9 cellular contexts compared by ENCODE assay signal in the genomic region with DNA sequence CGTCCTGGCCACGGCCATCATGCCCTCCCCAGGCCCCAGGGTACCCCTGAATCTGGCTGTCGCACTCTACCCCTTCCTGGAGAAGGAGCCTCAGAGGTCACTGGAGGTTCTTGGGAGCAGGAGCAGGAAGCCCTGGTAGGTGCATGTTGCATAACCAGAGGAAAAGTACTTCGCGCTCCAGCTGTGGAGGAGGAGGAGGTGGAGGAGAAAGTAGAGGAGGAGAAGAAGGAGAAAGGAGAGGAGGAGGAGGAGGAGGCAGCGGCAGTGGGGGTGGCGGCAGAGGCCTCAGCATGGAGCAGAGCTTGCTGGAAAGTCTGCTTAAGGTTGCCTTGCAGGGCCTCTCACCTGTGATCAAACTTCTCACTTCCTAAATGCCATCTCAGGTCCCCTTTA.
DNase-seq lines count a peak whose midpoint lies in the region; ATAC-seq and TF ChIP-seq lines count a peak whose summit lies in the region.
"Had no signal": no experiment of that assay in that cellular context is flagged by ENCODE, and none has a peak within 500 bp of the region (broad histone marks: within the 10 kb centered on the region; RNA-seq: fewer than 3 reads in every experiment).

No MANE protein-coding gene starts in this region.

- intact Hi-C loops in CD4-positive, alpha-beta T cell (cut with DNase I, micrococcal nuclease) = no loop called here
- intact Hi-C loops in esophagus squamous epithelium (cut with DNase I) = loop anchor here (10.0 kb wide), 1 partner anchor 72 kb away; no protein-coding TSS in a partner anchor

- no peaks in the 10 kb centered on the region for H3K9me3 ChIP-seq in CD4-positive, alpha-beta T cell (ENCODE audit: control insufficient read depth, low read length)
- no peaks in the 10 kb centered on the region for H3K9me3 ChIP-seq in esophagus squamous epithelium
- H3K9me3 ChIP-seq: pancreas had no signal

- TF ChIP-seq CTCF in CD4-positive, alpha-beta T cell (IDR thresholded peaks at IDR 0.05) = no peak
- TF ChIP-seq CTCF in RWPE1 (conservative IDR thresholded peaks at IDR 0.05; ENCODE audit: low read depth) = no peak
- TF ChIP-seq CTCF in esophagus squamous epithelium (IDR thresholded peaks at IDR 0.05) = no peak
- no peak for TF ChIP-seq CTCF in osteocyte (IDR thresholded peaks at IDR 0.05)

- H3K4me3 Mint-ChIP-seq in CD4-positive, alpha-beta T cell = peak overlapping the region; percentile 25
- no peak overlapping the region for H3K4me3 Mint-ChIP-seq in osteocyte (ENCODE audit: unreplicated experiment)

- no peak overlapping the region for H3K27ac ChIP-seq in CD4-positive, alpha-beta T cell (ENCODE audit: low read depth, low read length)
- H3K27ac ChIP-seq in RWPE1 = peak overlapping the region; percentile 99
- H3K27ac ChIP-seq in esophagus squamous epithelium = peak overlapping the region; percentile 87 to 93 (median 91)
- H3K27ac ChIP-seq: pancreas had no signal

- CTCF ChIA-PET in CD4-positive, alpha-beta T cell (lab: Charles Lee) = interaction anchor here (1.0 to 1.2 kb wide), 3 partner anchors 64 to 78 kb away, joined by 3 read pairs; no protein-coding TSS in a partner anchor
- CTCF ChIA-PET in RWPE1 (lab: Yijun Ruan, JAX) = interaction anchor here (0.6 to 2.1 kb wide), 12 partner anchors 9 to 124 kb away, joined by 3 to 15 read pairs (median 4); no protein-coding TSS in a partner anchor

- H3K27me3 ChIP-seq in CD4-positive, alpha-beta T cell (ENCODE audit: control insufficient read depth, insufficient read depth, low read length) = no peaks in the 10 kb centered on the region
- H3K27me3 ChIP-seq in esophagus squamous epithelium = no peaks in the 10 kb centered on the region
- H3K27me3 ChIP-seq: pancreas had no signal

- H3K27me3 Mint-ChIP-seq in CD4-positive, alpha-beta T cell = no peaks in the 10 kb centered on the region
- H3K27me3 Mint-ChIP-seq in osteocyte (ENCODE audit: unreplicated experiment) = no peaks in the 10 kb centered on the region

- no peaks in the 10 kb centered on the region for H3K9me3 Mint-ChIP-seq in CD4-positive, alpha-beta T cell
- no peaks in the 10 kb centered on the region for H3K9me3 Mint-ChIP-seq in osteocyte (ENCODE audit: unreplicated experiment)

- no peaks in the 10 kb centered on the region for H3K36me3 Mint-ChIP-seq in CD4-positive, alpha-beta T cell (ENCODE audit: low read depth)
- no peaks in the 10 kb centered on the region for H3K36me3 Mint-ChIP-seq in osteocyte (ENCODE audit: unreplicated experiment)

- peak overlapping the region in 1 of 4 donors; percentile 13 for H3K4me3 ChIP-seq in esophagus squamous epithelium
- H3K4me3 ChIP-seq: pancreas had no signal

- peaks cover 11 to 37% (median 13%) of the 10 kb centered on the region in 3 donors for H3K36me3 ChIP-seq in esophagus squamous epithelium
- H3K36me3 ChIP-seq: pancreas had no signal

- DNase-seq in CD4-positive, alpha-beta T cell = no peak
- no peak for DNase-seq in RWPE1 (ENCODE audit: low spot score)
- DNase-seq in esophagus squamous epithelium (lab: John Stamatoyannopoulos, UW) = no peak
- no peak for DNase-seq in osteocyte (ENCODE audit: extremely low spot score, unreplicated experiment)
- DNase-seq in AG20443 (ENCODE audit: low spot score) = no peak
- no peak for DNase-seq in stimulated activated CD4-positive, alpha-beta T cell treated with anti-CD3 and anti-CD28 coated beads, Interleukin-2, amount 100 ng/mL, for 48 hours
- no peak for DNase-seq in NCI-H510A (lab: John Stamatoyannopoulos, UW)
- no peak for DNase-seq in NCI-H146 (lab: John Stamatoyannopoulos, UW)

- 48 to 49% methylated on average over 4 of the region's 7 CpGs for WGBS in esophagus squamous epithelium, 2 donors

- POLR2A ChIA-PET in CD4-positive, alpha-beta T cell (lab: Charles Lee) = no interaction called here
- POLR2A ChIA-PET in RWPE1 (lab: Yijun Ruan, JAX; ENCODE audit: low non-redundant PET) = no interaction called here

- no peak for TF ChIP-seq POLR2A in esophagus squamous epithelium (IDR thresholded peaks at IDR 0.05)

- H3K4me1 ChIP-seq in esophagus squamous epithelium = peaks cover 64 to 84% (median 69%) of the 10 kb centered on the region in 3 donors

- no peak overlapping the region for H3K27ac Mint-ChIP-seq in CD4-positive, alpha-beta T cell
- H3K27ac Mint-ChIP-seq in osteocyte (ENCODE audit: unreplicated experiment) = peak overlapping the region; percentile 97

- no peak for ATAC-seq in CD4-positive, alpha-beta T cell (ENCODE audit: poor library complexity)

- H3K4me1 Mint-ChIP-seq in CD4-positive, alpha-beta T cell (ENCODE audit: low read depth) = peaks cover 35% of the 10 kb centered on the region
- H3K4me1 Mint-ChIP-seq in osteocyte (ENCODE audit: unreplicated experiment) = peaks cover 50% of the 10 kb centered on the region
